17 cellular contexts compared by ENCODE assay signal in the genomic region with DNA sequence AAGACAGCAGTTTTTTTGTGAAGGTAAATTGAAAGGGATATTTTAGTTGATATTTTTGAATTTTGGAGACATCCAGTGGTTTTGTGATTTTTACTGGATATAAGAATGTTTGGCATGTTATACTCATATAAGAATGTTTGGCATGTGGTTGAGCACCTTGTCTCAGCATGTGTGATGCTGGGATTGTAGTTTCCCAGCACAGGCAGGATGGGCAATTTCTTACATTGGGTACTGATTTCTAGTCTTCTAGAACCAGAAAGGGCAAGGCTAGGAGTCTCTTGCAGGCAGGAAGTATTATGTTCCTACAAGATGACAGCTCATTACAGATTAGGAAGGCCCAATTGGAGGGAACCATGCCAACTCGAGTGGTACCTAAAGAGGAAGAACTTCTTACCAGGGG.
DNase-seq lines count a peak whose midpoint lies in the region; ATAC-seq lines count a peak whose summit lies in the region.
"Had no signal": no experiment of that assay in that cellular context is flagged by ENCODE, and none has a peak within 500 bp of the region (broad histone marks: within the 10 kb centered on the region; RNA-seq: fewer than 3 reads in every experiment).

No MANE protein-coding gene starts in this region.

- no peak for ATAC-seq in T-cell (replicated peaks in 1 of 4)
- no peak for ATAC-seq in stimulated activated memory B cell treated with anti-CD40 and anti-IgM and Interleukin-4, amounts not matched to agents 10 μg/mL and 1 μg/mL and 100 μg/mL, for 72 hours
- ATAC-seq: psoas muscle had no signal

- no peak overlapping the region for H3K4ac ChIP-seq in neuronal stem cell (ENCODE audit: low read length)

- no peak overlapping the region for H3K14ac ChIP-seq in neuronal stem cell (ENCODE audit: low read length)

- H4K8ac ChIP-seq in neuronal stem cell (ENCODE audit: low read depth, low read length): no peak overlapping the region

- no peak overlapping the region for H4K91ac ChIP-seq in neuronal stem cell (ENCODE audit: low read depth, low read length, poor library complexity)

- POLR2A ChIA-PET in T-cell (lab: Charles Lee): interaction anchor here in 1 of 2 donors (0.6 kb wide), 1 partner anchor 317 kb away, joined by 4 read pairs; no protein-coding TSS in a partner anchor

- H3K4me1 ChIP-seq in GM23248 (ENCODE audit: insufficient read depth) (no peaks in the 10 kb centered on the region), neuronal stem cell (ENCODE audit: control insufficient read depth in 2 of 2, insufficient read depth in 1 of 2, low read depth in 1 of 2, low read length in 2 of 2) (peaks cover 14 to 31% of the 10 kb centered on the region in 2 donors)
- H3K4me1 ChIP-seq: psoas muscle had no signal

- no peak overlapping the region for H2BK12ac ChIP-seq in neuronal stem cell (ENCODE audit: low read length)

- no peaks in the 10 kb centered on the region for H3K36me3 ChIP-seq in GM23248 (ENCODE audit: low read depth)
- no peaks in the 10 kb centered on the region for H3K36me3 ChIP-seq in neuronal stem cell (replicated peaks in 1 of 2; ENCODE audit: control insufficient read depth in 2 of 2, insufficient read depth in 2 of 2, low read length in 2 of 2)

- H3K79me1 ChIP-seq in neuronal stem cell (ENCODE audit: low read depth, low read length): no peaks in the 10 kb centered on the region

- in situ Hi-C loops in GM23248 (cut with MboI): no loop called here

- H2AK5ac ChIP-seq in neuronal stem cell (ENCODE audit: low read depth, low read length): no peak overlapping the region

- peaks cover 15% of the 10 kb centered on the region; the same call in 1 of the 2 replicates for H3K79me2 ChIP-seq in GM23248 (ENCODE audit: insufficient read depth)

- 100% methylated on average over 1 of the region's 1 CpG for WGBS in GM23248 (ENCODE audit: low coverage in 1 of 2, low lambda C conversion rate in 2 of 2, missing lambda C conversion rate in 2 of 2), 2 experiments
- WGBS in neuronal stem cell (ENCODE audit: extremely low coverage in 2 of 2, insufficient read length in 2 of 2, insufficient replicate concordance in 1 of 2), 2 donors: no CpG with 5 or more reads among the region's 1 CpG

- H2AFZ ChIP-seq in GM23248: no peak overlapping the region
- no peak overlapping the region for H2AFZ ChIP-seq in neuronal stem cell (ENCODE audit: low read length)

- H3K27ac ChIP-seq in GM23248: no peak overlapping the region
- H3K27ac ChIP-seq in neuronal stem cell (replicated peaks; ENCODE audit: low read length): no peak overlapping the region
- H3K27ac ChIP-seq: psoas muscle had no signal

- H3K27me3 ChIP-seq in GM23248 (replicated peaks; ENCODE audit: insufficient read depth): no peaks in the 10 kb centered on the region
- no peaks in the 10 kb centered on the region for H3K27me3 ChIP-seq in neuronal stem cell (ENCODE audit: control insufficient read depth in 3 of 3, insufficient read depth in 3 of 3, low read depth in 1 of 3, low read length in 3 of 3)

- H4K20me1 ChIP-seq in GM23248 (ENCODE audit: insufficient read depth): no peaks in the 10 kb centered on the region

- no peak overlapping the region for H2BK15ac ChIP-seq in neuronal stem cell (ENCODE audit: low read length)

- H2BK5ac ChIP-seq in neuronal stem cell (ENCODE audit: low read length): no peak overlapping the region

- peak overlapping the region; percentile 31 for H3K27ac Mint-ChIP-seq in activated naive CD4-positive, alpha-beta T cell treated with anti-CD3 and anti-CD28 coated beads, Interleukin-2, amount 10 ng/mL, durations not matched to agents 7 days and 5 days
- H3K27ac Mint-ChIP-seq in T-cell: peak overlapping the region; percentile 22 to 64
- H3K27ac Mint-ChIP-seq in stimulated activated memory B cell treated with anti-CD40 and anti-IgM and Interleukin-4, amounts not matched to agents 10 μg/mL and 1 μg/mL and 100 μg/mL, for 72 hours: peak overlapping the region; percentile 55
- H3K27ac Mint-ChIP-seq: activated T-cell treated with anti-CD3 and anti-CD28 coated beads, Interleukin-2, amount 50 U/mL, for 24 hours had no signal

- H2BK120ac ChIP-seq in neuronal stem cell (ENCODE audit: low read depth, low read length): no peak overlapping the region

- H3K27me3 Mint-ChIP-seq in activated naive CD4-positive, alpha-beta T cell treated with anti-CD3 and anti-CD28 coated beads, Interleukin-2, amount 10 ng/mL, durations not matched to agents 7 days and 5 days: no peaks in the 10 kb centered on the region
- H3K27me3 Mint-ChIP-seq in T-cell: no peaks in the 10 kb centered on the region
- H3K27me3 Mint-ChIP-seq in stimulated activated memory B cell treated with anti-CD40 and anti-IgM and Interleukin-4, amounts not matched to agents 10 μg/mL and 1 μg/mL and 100 μg/mL, for 72 hours: no peaks in the 10 kb centered on the region
- H3K27me3 Mint-ChIP-seq: activated T-cell treated with anti-CD3 and anti-CD28 coated beads, Interleukin-2, amount 50 U/mL, for 24 hours had no signal

- H3K9me3 ChIP-seq in GM23248 (ENCODE audit: low read depth) (no peaks in the 10 kb centered on the region), neuronal stem cell (replicated peaks in 1 of 2; ENCODE audit: control insufficient read depth in 2 of 2, insufficient read depth in 1 of 2, low read depth in 1 of 2, low read length in 2 of 2) (no peaks in the 10 kb centered on the region)
- H3K9me3 ChIP-seq: psoas muscle had no signal

- H3K4me2 ChIP-seq in GM23248 (ENCODE audit: unreplicated experiment): no peak overlapping the region
- no peak overlapping the region for H3K4me2 ChIP-seq in neuronal stem cell (ENCODE audit: insufficient read depth, low read length, poor library complexity, severe bottlenecking)

- no peaks in the 10 kb centered on the region for H3F3A ChIP-seq in GM23248 (ENCODE audit: insufficient read depth)

- H3K4me3 Mint-ChIP-seq in activated naive CD4-positive, alpha-beta T cell treated with anti-CD3 and anti-CD28 coated beads, Interleukin-2, amount 10 ng/mL, durations not matched to agents 7 days and 5 days: no peak overlapping the region
- H3K4me3 Mint-ChIP-seq in T-cell: no peak overlapping the region
- H3K4me3 Mint-ChIP-seq in stimulated activated memory B cell treated with anti-CD40 and anti-IgM and Interleukin-4, amounts not matched to agents 10 μg/mL and 1 μg/mL and 100 μg/mL, for 72 hours: no peak overlapping the region
- H3K4me3 Mint-ChIP-seq: activated T-cell treated with anti-CD3 and anti-CD28 coated beads, Interleukin-2, amount 50 U/mL, for 24 hours had no signal

- H3K9me3 Mint-ChIP-seq in activated naive CD4-positive, alpha-beta T cell treated with anti-CD3 and anti-CD28 coated beads, Interleukin-2, amount 10 ng/mL, durations not matched to agents 7 days and 5 days: no peaks in the 10 kb centered on the region
- no peaks in the 10 kb centered on the region for H3K9me3 Mint-ChIP-seq in T-cell
- no peaks in the 10 kb centered on the region for H3K9me3 Mint-ChIP-seq in stimulated activated memory B cell treated with anti-CD40 and anti-IgM and Interleukin-4, amounts not matched to agents 10 μg/mL and 1 μg/mL and 100 μg/mL, for 72 hours
- H3K9me3 Mint-ChIP-seq: activated T-cell treated with anti-CD3 and anti-CD28 coated beads, Interleukin-2, amount 50 U/mL, for 24 hours had no signal

- H3K4me3 ChIP-seq in GM23248 (no peak overlapping the region), neuronal stem cell (ENCODE audit: low read length in 2 of 2) (no peak overlapping the region)
- H3K4me3 ChIP-seq: psoas muscle had no signal

- no peaks in the 10 kb centered on the region for H3K9me2 ChIP-seq in GM23248 (ENCODE audit: insufficient read depth)

- peaks cover 20% of the 10 kb centered on the region for H3K36me3 Mint-ChIP-seq in activated naive CD4-positive, alpha-beta T cell treated with anti-CD3 and anti-CD28 coated beads, Interleukin-2, amount 10 ng/mL, durations not matched to agents 7 days and 5 days
- peaks cover 22% of the 10 kb centered on the region for H3K36me3 Mint-ChIP-seq in T-cell
- H3K36me3 Mint-ChIP-seq in stimulated activated memory B cell treated with anti-CD40 and anti-IgM and Interleukin-4, amounts not matched to agents 10 μg/mL and 1 μg/mL and 100 μg/mL, for 72 hours: peaks cover 13% of the 10 kb centered on the region

- H3K23ac ChIP-seq in neuronal stem cell (ENCODE audit: low read depth, low read length, poor library complexity): no peak overlapping the region

- no peak overlapping the region for H3K18ac ChIP-seq in neuronal stem cell (ENCODE audit: low read length)

- no peak for DNase-seq in activated naive CD4-positive, alpha-beta T cell treated with anti-CD3 and anti-CD28 coated beads, Interleukin-2, amount 10 ng/mL, durations not matched to agents 7 days and 5 days
- DNase-seq in activated naive CD4-positive, alpha-beta T cell treated with anti-CD3 and anti-CD28 coated beads, Interleukin-2, amount 50 U/mL, for 16 hours: no peak
- DNase-seq in T-cell: no peak
- DNase-seq in glomerular visceral epithelial cell (ENCODE audit: extremely low spot score): peak; percentile 20
- no peak for DNase-seq in GM23248
- no peak for DNase-seq in neuronal stem cell (ENCODE audit: low spot score)
- no peak for DNase-seq in Kasumi-1 (lab: John Stamatoyannopoulos, UW)
- DNase-seq: 8988T; activated T-cell treated with anti-CD3 and anti-CD28 coated beads, Interleukin-2, amount 50 U/mL, for 24 hours; caudate nucleus; effector CD4-positive, alpha-beta T cell; hypothalamus; NCI-H187; psoas muscle; stimulated activated naive CD4-positive, alpha-beta T cell; T-helper 9 cell had no signal

- CTCF ChIA-PET in activated naive CD4-positive, alpha-beta T cell treated with anti-CD3 and anti-CD28 coated beads, Interleukin-2, amount 10 ng/mL, durations not matched to agents 7 days and 5 days (lab: Charles Lee): no interaction called here
- CTCF ChIA-PET in T-cell (lab: Charles Lee): no interaction called here

- H3K4me1 Mint-ChIP-seq in activated naive CD4-positive, alpha-beta T cell treated with anti-CD3 and anti-CD28 coated beads, Interleukin-2, amount 10 ng/mL, durations not matched to agents 7 days and 5 days: peaks cover 46% of the 10 kb centered on the region
- peaks cover 84 to 95% (median 89%) of the 10 kb centered on the region in 3 donors for H3K4me1 Mint-ChIP-seq in T-cell
- H3K4me1 Mint-ChIP-seq in stimulated activated memory B cell treated with anti-CD40 and anti-IgM and Interleukin-4, amounts not matched to agents 10 μg/mL and 1 μg/mL and 100 μg/mL, for 72 hours: peaks cover 68% of the 10 kb centered on the region

- no peak overlapping the region for H3K9ac ChIP-seq in GM23248
- no peak overlapping the region for H3K9ac ChIP-seq in neuronal stem cell (ENCODE audit: low read depth, low read length, poor library complexity)
